Comparison of ENCODE assay signal across 8 cellular contexts in the genomic region with DNA sequence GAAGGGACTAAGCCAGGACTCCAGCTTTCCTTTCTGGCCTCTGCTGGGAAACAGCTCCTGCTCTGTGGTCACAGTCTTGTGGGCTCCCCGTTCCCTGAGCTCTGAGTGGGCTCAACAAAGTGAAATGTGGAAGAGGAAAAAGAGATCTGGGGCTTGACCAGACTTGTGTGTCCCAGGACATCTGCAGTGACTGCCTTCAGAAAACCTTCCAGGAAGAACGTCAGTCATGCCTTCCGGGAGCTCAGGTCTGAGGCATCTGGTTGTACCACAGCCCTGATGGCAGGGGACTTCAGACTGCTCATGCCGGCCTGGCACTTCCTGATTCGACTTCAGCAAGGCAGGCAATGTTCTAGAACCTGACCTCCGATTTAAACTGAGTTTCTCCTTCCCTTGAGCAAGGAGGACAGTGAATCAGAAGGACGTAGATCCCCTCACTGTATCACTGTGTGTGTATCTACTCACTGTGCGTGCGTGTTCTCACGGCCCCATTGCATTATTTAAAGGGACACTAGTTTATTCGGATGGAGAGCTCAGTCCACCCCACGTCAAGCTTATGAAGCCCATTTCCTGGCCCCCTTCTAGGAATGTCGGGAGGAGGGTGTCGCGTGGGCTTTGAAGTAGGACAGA. TPM values are rescaled to one million over a fixed set of nuclear protein-coding genes. Genes with fewer than 3 reads are reported as not detected.
DNase-seq lines count a peak whose midpoint lies in the region; ATAC-seq and TF ChIP-seq lines count a peak whose summit lies in the region.

No MANE protein-coding gene starts in this region.

- no peak for TF ChIP-seq POLR2A in right lobe of liver (IDR thresholded peaks at IDR 0.05)
- no peak for TF ChIP-seq POLR2A in tibial nerve (IDR thresholded peaks at IDR 0.05)

- peak overlapping the region; percentile 81 for H3K4me3 Mint-ChIP-seq in CD4-positive, alpha-beta T cell

- H3K9me3 Mint-ChIP-seq in CD4-positive, alpha-beta T cell: no peaks in the 10 kb centered on the region

- intact Hi-C loops in CD4-positive, alpha-beta T cell (cut with DNase I, micrococcal nuclease): no loop called here
- intact Hi-C loops in right lobe of liver (cut with DNase I): no loop called here

- H3K4me1 ChIP-seq in right lobe of liver (no peaks in the 10 kb centered on the region), tibial nerve (peaks cover 0 to 11% (median 0%) of the 10 kb centered on the region in 4 donors)

- peak; percentile 51 for ATAC-seq in CD4-positive, alpha-beta T cell (ENCODE audit: poor library complexity)
- ATAC-seq in right lobe of liver (peak; percentile 39 to 60 (median 50)), HG02970 (IDR thresholded peaks at IDR 0.05; ENCODE audit: low FRiP score, unreplicated experiment) (no peak)

- no peak overlapping the region for H3K27ac ChIP-seq in CD4-positive, alpha-beta T cell (ENCODE audit: low read depth, low read length)
- no peak overlapping the region for H3K27ac ChIP-seq in brain microvascular endothelial cell
- peak overlapping the region; percentile 40 to 62 (median 43) for H3K27ac ChIP-seq in right lobe of liver
- no peak overlapping the region for H3K27ac ChIP-seq in tibial nerve

- peaks cover 1% of the 10 kb centered on the region for H3K9me3 ChIP-seq in CD4-positive, alpha-beta T cell (ENCODE audit: control insufficient read depth, low read length)
- H3K9me3 ChIP-seq in right lobe of liver (no peaks in the 10 kb centered on the region), tibial nerve (peaks cover 0 to 3% (median 0%) of the 10 kb centered on the region in 4 donors)

- H3K27ac Mint-ChIP-seq in CD4-positive, alpha-beta T cell: peak overlapping the region; percentile 74

- in situ Hi-C loops in brain microvascular endothelial cell (cut with HindIII; ENCODE audit: low pct_ligation_motif_present, low sequenced_read_pairs): no loop called here

- POLR2A ChIA-PET in CD4-positive, alpha-beta T cell (lab: Charles Lee): interaction anchor here (0.7 to 1.9 kb wide), 4 partner anchors 15 to 137 kb away, joined by 3 to 6 read pairs (median 4); partner anchors contain the start of gene ZC3H8

- no peak for TF ChIP-seq EP300 in tibial nerve (IDR thresholded peaks at IDR 0.05)

- no peaks in the 10 kb centered on the region for H3K36me3 ChIP-seq in brain microvascular endothelial cell (replicated peaks)
- no peaks in the 10 kb centered on the region for H3K36me3 ChIP-seq in right lobe of liver
- no peaks in the 10 kb centered on the region for H3K36me3 ChIP-seq in tibial nerve

- peak overlapping the region; percentile 52 for H3K4me3 ChIP-seq in LNCaP clone FGC (ENCODE audit: low read depth, low read length)
- peak overlapping the region; percentile 53 for H3K4me3 ChIP-seq in brain microvascular endothelial cell (ENCODE audit: low read depth, low read length)
- peak overlapping the region; percentile 44 to 60 (median 49) for H3K4me3 ChIP-seq in right lobe of liver
- H3K4me3 ChIP-seq in tibial nerve: peak overlapping the region; percentile 29 to 57 (median 39)

- H3K27me3 Mint-ChIP-seq in CD4-positive, alpha-beta T cell: peaks cover 36% of the 10 kb centered on the region

- peak in 1 of 10 experiments; percentile 33 for DNase-seq in CD4-positive, alpha-beta T cell
- DNase-seq in LNCaP clone FGC (ENCODE audit: low read depth) (no peak), brain microvascular endothelial cell (no peak), right lobe of liver (no peak), tibial nerve (ENCODE audit: low spot score in 2 of 2) (no peak), DMS 273 (lab: John Stamatoyannopoulos, UW; ENCODE audit: unreplicated experiment) (no peak), foreskin melanocyte (no peak)

- 31% methylated on average over 12 of the region's 15 CpGs for WGBS in right lobe of liver (ENCODE audit: insufficient coverage, low coverage, low lambda C conversion rate, missing lambda C conversion rate)
- WGBS in tibial nerve, 2 donors: 27 to 28% methylated on average over 15 of the region's 15 CpGs

- CTCF ChIA-PET in CD4-positive, alpha-beta T cell (lab: Charles Lee): no interaction called here

- peaks cover 4% of the 10 kb centered on the region for H3K36me3 Mint-ChIP-seq in CD4-positive, alpha-beta T cell (ENCODE audit: low read depth)

- peaks cover 10% of the 10 kb centered on the region for H3K4me1 Mint-ChIP-seq in CD4-positive, alpha-beta T cell (ENCODE audit: low read depth)

- H3K27me3 ChIP-seq in CD4-positive, alpha-beta T cell (ENCODE audit: control insufficient read depth, insufficient read depth, low read length): peaks cover 21% of the 10 kb centered on the region
- H3K27me3 ChIP-seq in brain microvascular endothelial cell (replicated peaks) (peaks cover 1% of the 10 kb centered on the region), right lobe of liver (no peaks in the 10 kb centered on the region), tibial nerve (peaks cover 0 to 28% of the 10 kb centered on the region in 2 donors)

- no peak for TF ChIP-seq CTCF in CD4-positive, alpha-beta T cell (IDR thresholded peaks at IDR 0.05)
- TF ChIP-seq CTCF in LNCaP clone FGC (IDR thresholded peaks at IDR 0.05; ENCODE audit: control insufficient read depth, extremely low read depth, insufficient read depth) (no peak), brain microvascular endothelial cell (IDR thresholded peaks at IDR 0.05; ENCODE audit: low read depth, low read length, missing control alignments) (no peak), right lobe of liver (IDR thresholded peaks at IDR 0.05) (no peak), tibial nerve (IDR thresholded peaks at IDR 0.05) (no peak)

RNA-seq across cellular contexts. Expression of gene FBLN7, which starts 0.6 kb away (rescaled TPM):
- total RNA-seq in CD4-positive, alpha-beta T cell: 10 to 100 TPM; 27.0 to 27.2 TPM
- total RNA-seq in right lobe of liver (1 to 10 TPM; 1.2 to 5.4 (median 2.9) TPM), tibial nerve (1 to 10 TPM in 3 of 4 donors, under 1 TPM in 1; 0.60 to 3.9 (median 2.6) TPM)

Comparison
In these comparisons a context has a peak if more than half of its experiments do, and no peak if none do; other contexts are left out.
1. H3K27ac ChIP-seq: peak in right lobe of liver (3 of 3); none in CD4-positive, alpha-beta T cell (single experiment), brain microvascular endothelial cell (single experiment) and tibial nerve (0 of 4).
2. RNA of gene FBLN7, which starts 0.6 kb away (total RNA-seq): 27.0 to 27.2 TPM in CD4-positive, alpha-beta T cell; 0.60 to 3.9 TPM in tibial nerve and 1.2 to 5.4 TPM in right lobe of liver; every median in the first group is over 4 times any median in the second.
3. Peak in every context shown above with its lines, with median percentiles within 50 percentile points of each other: H3K4me3 ChIP-seq.